ENCODE assay signal across 9 cellular contexts in the genomic region with DNA sequence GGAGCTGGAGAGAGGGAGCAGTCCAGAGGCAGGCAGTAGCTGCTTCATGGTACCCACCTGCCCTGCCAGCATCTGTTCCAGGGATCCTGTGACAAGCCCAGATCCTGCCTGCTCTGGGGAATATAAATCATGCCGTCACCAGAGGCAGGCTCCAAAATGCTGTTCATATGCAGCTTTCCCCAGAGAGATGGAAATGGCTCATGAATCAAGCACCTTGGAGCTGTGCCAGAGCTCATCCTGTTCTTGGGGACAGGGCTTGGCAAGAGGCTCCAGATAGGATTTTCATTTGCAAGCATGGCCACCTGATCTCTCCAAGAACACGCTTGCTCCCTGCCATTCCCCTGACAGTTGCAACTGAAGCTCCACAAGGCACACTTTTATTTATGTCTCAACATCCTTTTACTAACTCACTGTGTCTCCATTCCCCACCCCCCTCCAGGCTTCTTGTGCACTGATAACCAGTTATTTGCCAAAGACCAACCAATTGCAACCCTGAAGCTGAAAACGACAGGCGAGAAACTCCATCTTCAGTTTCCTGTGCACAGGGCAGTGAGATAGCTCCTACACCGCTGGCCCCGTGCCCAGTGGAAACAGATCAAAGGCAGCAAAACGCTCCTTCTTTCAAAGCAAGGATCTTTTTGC.
DNase-seq lines count a peak whose midpoint lies in the region; ATAC-seq and TF ChIP-seq lines count a peak whose summit lies in the region.
"Had no signal": no experiment of that assay in that cellular context is flagged by ENCODE, and none has a peak within 500 bp of the region (broad histone marks: within the 10 kb centered on the region; RNA-seq: fewer than 3 reads in every experiment).

No MANE protein-coding gene starts in this region.

- TF ChIP-seq EP300 in neural cell (conservative IDR thresholded peaks at IDR 0.05; ENCODE audit: poor library complexity, severe bottlenecking), result no peak

- TF ChIP-seq CTCF in HFFc6 (IDR thresholded peaks at IDR 0.05) (no peak), neural cell (IDR thresholded peaks at IDR 0.05; ENCODE audit: poor library complexity, severe bottlenecking) (no peak)

- H3K9me2 ChIP-seq in neural cell (ENCODE audit: insufficient read depth, low read length), result no peaks in the 10 kb centered on the region

- intact Hi-C loops in activated T-helper 2 cell treated with anti-CD3 and anti-CD28 coated beads, Interferon-gamma antibody, Interleukin-2, Interleukin-4, amounts not matched to agents 10 μg/mL and 5 μg/mL and 100 μg/mL, durations not matched to agents 14 hours and 24 hours and 36 hours (cut with micrococcal nuclease), result no loop called here

- H3K27me3 Mint-ChIP-seq in HFFc6 (ENCODE audit: insufficient read depth), result peaks cover 12% of the 10 kb centered on the region
- peaks cover 4% of the 10 kb centered on the region for H3K27me3 Mint-ChIP-seq in activated T-helper 2 cell treated with anti-CD3 and anti-CD28 coated beads, Interferon-gamma antibody, Interleukin-2, Interleukin-4, amounts not matched to agents 10 μg/mL and 5 μg/mL and 100 μg/mL, durations not matched to agents 14 hours and 24 hours and 36 hours (ENCODE audit: low read depth)

- DNase-seq in HFFc6 (peak; percentile 15), NCI-H524 (lab: John Stamatoyannopoulos, UW) (peak; percentile 99 to 100)
- no peak for DNase-seq in activated T-helper 2 cell treated with anti-CD3 and anti-CD28 coated beads, Interferon-gamma antibody, Interleukin-2, Interleukin-4, amounts not matched to agents 10 μg/mL and 5 μg/mL and 100 μg/mL, durations not matched to agents 14 hours and 24 hours and 36 hours (ENCODE audit: low spot score)
- no peak for DNase-seq in activated CD4-positive, alpha-beta T cell treated with anti-CD3 and anti-CD28 coated beads, Interleukin-2, amount 50 U/mL, for 48 hours

- H3K27me3 ChIP-seq in esophagus (ENCODE audit: control insufficient read depth in 1 of 2, insufficient read depth in 2 of 2, low read length in 2 of 2) (no peaks in the 10 kb centered on the region), neural cell (ENCODE audit: insufficient read depth, low read depth, low read length) (no peaks in the 10 kb centered on the region)

- H3K9me3 ChIP-seq in esophagus (ENCODE audit: control insufficient read depth in 2 of 2, insufficient read depth in 1 of 2, low read depth in 1 of 2, low read length in 1 of 2) (no peaks in the 10 kb centered on the region), neural cell (ENCODE audit: low read length) (no peaks in the 10 kb centered on the region)

- H3K4me3 ChIP-seq in esophagus (ENCODE audit: low read depth in 1 of 2, low read length in 2 of 2), result no peak overlapping the region
- no peak overlapping the region for H3K4me3 ChIP-seq in neural cell (ENCODE audit: low read length)

- no peak overlapping the region for H3K4me3 Mint-ChIP-seq in HFFc6
- no peak overlapping the region for H3K4me3 Mint-ChIP-seq in activated T-helper 2 cell treated with anti-CD3 and anti-CD28 coated beads, Interferon-gamma antibody, Interleukin-2, Interleukin-4, amounts not matched to agents 10 μg/mL and 5 μg/mL and 100 μg/mL, durations not matched to agents 14 hours and 24 hours and 36 hours (ENCODE audit: low read depth)
- H3K4me3 Mint-ChIP-seq: activated naive CD8-positive, alpha-beta T cell had no signal

- ATAC-seq in GM21381 (IDR thresholded peaks at IDR 0.05; ENCODE audit: unreplicated experiment) (no peak), HG03342 (IDR thresholded peaks at IDR 0.05; ENCODE audit: unreplicated experiment) (no peak)

- H2AFZ ChIP-seq in neural cell (ENCODE audit: low read depth, low read length), result no peak overlapping the region

- H3K36me3 ChIP-seq in esophagus (ENCODE audit: control insufficient read depth in 2 of 2, insufficient read depth in 2 of 2, low read length in 1 of 2), result no peaks in the 10 kb centered on the region
- H3K36me3 ChIP-seq in neural cell (ENCODE audit: insufficient read depth, low read length), result no peaks in the 10 kb centered on the region

- no peak overlapping the region for H3K4me2 ChIP-seq in neural cell (ENCODE audit: low read length)

- H3K36me3 Mint-ChIP-seq in HFFc6 (ENCODE audit: low read depth), result peaks cover 5% of the 10 kb centered on the region; the same call in 1 of the 2 replicates
- no peaks in the 10 kb centered on the region for H3K36me3 Mint-ChIP-seq in activated T-helper 2 cell treated with anti-CD3 and anti-CD28 coated beads, Interferon-gamma antibody, Interleukin-2, Interleukin-4, amounts not matched to agents 10 μg/mL and 5 μg/mL and 100 μg/mL, durations not matched to agents 14 hours and 24 hours and 36 hours (ENCODE audit: low read depth)

- H4K20me1 ChIP-seq in neural cell (ENCODE audit: insufficient read depth), result no peaks in the 10 kb centered on the region

- H3K27ac ChIP-seq in esophagus (ENCODE audit: low read depth in 2 of 2, low read length in 1 of 2) (peak overlapping the region; percentile 7 to 50), neural cell (ENCODE audit: low read length) (no peak overlapping the region)

- peaks cover 7 to 14% of the 10 kb centered on the region in 2 donors for H3K4me1 ChIP-seq in esophagus (ENCODE audit: control insufficient read depth in 2 of 2, insufficient read depth in 2 of 2, low read length in 1 of 2)

- no peaks in the 10 kb centered on the region for H3K79me2 ChIP-seq in neural cell (replicated peaks; ENCODE audit: insufficient read depth, low read length)

- no peak overlapping the region for H3K9ac ChIP-seq in neural cell (ENCODE audit: low read length)

- no peak overlapping the region for H3K27ac Mint-ChIP-seq in HFFc6
- H3K27ac Mint-ChIP-seq in activated T-helper 2 cell treated with anti-CD3 and anti-CD28 coated beads, Interferon-gamma antibody, Interleukin-2, Interleukin-4, amounts not matched to agents 10 μg/mL and 5 μg/mL and 100 μg/mL, durations not matched to agents 14 hours and 24 hours and 36 hours, result no peak overlapping the region
- H3K27ac Mint-ChIP-seq: activated naive CD8-positive, alpha-beta T cell had no signal

- no peaks in the 10 kb centered on the region for H3F3A ChIP-seq in neural cell (ENCODE audit: insufficient read depth, low read length, poor library complexity, severe bottlenecking)

- TF ChIP-seq RAD21 in neural cell (conservative IDR thresholded peaks at IDR 0.05), result no peak

- WGBS in esophagus, 2 donors, result 6 to 12% methylated on average over 7 of the region's 7 CpGs

- H3K9me3 Mint-ChIP-seq in HFFc6, result 0 out of 2 replicates have a peak, but pooled peaks cover 6% of the 10 kb centered on the region
- peaks cover 3% of the 10 kb centered on the region for H3K9me3 Mint-ChIP-seq in activated T-helper 2 cell treated with anti-CD3 and anti-CD28 coated beads, Interferon-gamma antibody, Interleukin-2, Interleukin-4, amounts not matched to agents 10 μg/mL and 5 μg/mL and 100 μg/mL, durations not matched to agents 14 hours and 24 hours and 36 hours

- peaks cover 13% of the 10 kb centered on the region for H3K4me1 Mint-ChIP-seq in HFFc6 (ENCODE audit: low read depth)
- H3K4me1 Mint-ChIP-seq in activated T-helper 2 cell treated with anti-CD3 and anti-CD28 coated beads, Interferon-gamma antibody, Interleukin-2, Interleukin-4, amounts not matched to agents 10 μg/mL and 5 μg/mL and 100 μg/mL, durations not matched to agents 14 hours and 24 hours and 36 hours (ENCODE audit: low read depth), result peaks cover 2% of the 10 kb centered on the region

TF ChIP-seq in neural cell, 6 proteins besides CTCF, POLR2A, EP300 and RAD21:
- TF ChIP-seq POLR2AphosphoS5 (IDR thresholded peaks at IDR 0.05) (peak; percentile 35), MXI1 (conservative IDR thresholded peaks at IDR 0.05; ENCODE audit: poor library complexity, severe bottlenecking) (no peak), EZH2 (IDR thresholded peaks at IDR 0.05; ENCODE audit: borderline replicate concordance, insufficient read depth, low read length, poor library complexity, severe bottlenecking) (no peak), SMC3 (conservative IDR thresholded peaks at IDR 0.05; ENCODE audit: poor library complexity) (no peak), TAF1 (IDR thresholded peaks at IDR 0.05; ENCODE audit: low read depth) (no peak)
- TF ChIP-seq, protein P1, sequence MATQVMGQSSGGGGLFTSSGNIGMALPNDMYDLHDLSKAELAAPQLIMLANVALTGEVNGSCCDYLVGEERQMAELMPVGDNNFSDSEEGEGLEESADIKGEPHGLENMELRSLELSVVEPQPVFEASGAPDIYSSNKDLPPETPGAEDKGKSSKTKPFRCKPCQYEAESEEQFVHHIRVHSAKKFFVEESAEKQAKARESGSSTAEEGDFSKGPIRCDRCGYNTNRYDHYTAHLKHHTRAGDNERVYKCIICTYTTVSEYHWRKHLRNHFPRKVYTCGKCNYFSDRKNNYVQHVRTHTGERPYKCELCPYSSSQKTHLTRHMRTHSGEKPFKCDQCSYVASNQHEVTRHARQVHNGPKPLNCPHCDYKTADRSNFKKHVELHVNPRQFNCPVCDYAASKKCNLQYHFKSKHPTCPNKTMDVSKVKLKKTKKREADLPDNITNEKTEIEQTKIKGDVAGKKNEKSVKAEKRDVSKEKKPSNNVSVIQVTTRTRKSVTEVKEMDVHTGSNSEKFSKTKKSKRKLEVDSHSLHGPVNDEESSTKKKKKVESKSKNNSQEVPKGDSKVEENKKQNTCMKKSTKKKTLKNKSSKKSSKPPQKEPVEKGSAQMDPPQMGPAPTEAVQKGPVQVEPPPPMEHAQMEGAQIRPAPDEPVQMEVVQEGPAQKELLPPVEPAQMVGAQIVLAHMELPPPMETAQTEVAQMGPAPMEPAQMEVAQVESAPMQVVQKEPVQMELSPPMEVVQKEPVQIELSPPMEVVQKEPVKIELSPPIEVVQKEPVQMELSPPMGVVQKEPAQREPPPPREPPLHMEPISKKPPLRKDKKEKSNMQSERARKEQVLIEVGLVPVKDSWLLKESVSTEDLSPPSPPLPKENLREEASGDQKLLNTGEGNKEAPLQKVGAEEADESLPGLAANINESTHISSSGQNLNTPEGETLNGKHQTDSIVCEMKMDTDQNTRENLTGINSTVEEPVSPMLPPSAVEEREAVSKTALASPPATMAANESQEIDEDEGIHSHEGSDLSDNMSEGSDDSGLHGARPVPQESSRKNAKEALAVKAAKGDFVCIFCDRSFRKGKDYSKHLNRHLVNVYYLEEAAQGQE (IDR thresholded peaks at IDR 0.05; ENCODE audit: borderline replicate concordance), result no peak
TF ChIP-seq in neural cell: peak in this region for 1.

Comparison
In these comparisons a context has a peak if more than half of its experiments do, and no peak if none do; other contexts are left out.
1. DNase-seq: peak in HFFc6 (single experiment) and NCI-H524 (2 of 2); none in activated T-helper 2 cell treated with anti-CD3 and anti-CD28 coated beads, Interferon-gamma antibody, Interleukin-2, Interleukin-4, amounts not matched to agents 10 μg/mL and 5 μg/mL and 100 μg/mL, durations not matched to agents 14 hours and 24 hours and 36 hours (single experiment) and activated CD4-positive, alpha-beta T cell treated with anti-CD3 and anti-CD28 coated beads, Interleukin-2, amount 50 U/mL, for 48 hours (0 of 2).